ENCODE assay signal across 10 cellular contexts in the genomic region with DNA sequence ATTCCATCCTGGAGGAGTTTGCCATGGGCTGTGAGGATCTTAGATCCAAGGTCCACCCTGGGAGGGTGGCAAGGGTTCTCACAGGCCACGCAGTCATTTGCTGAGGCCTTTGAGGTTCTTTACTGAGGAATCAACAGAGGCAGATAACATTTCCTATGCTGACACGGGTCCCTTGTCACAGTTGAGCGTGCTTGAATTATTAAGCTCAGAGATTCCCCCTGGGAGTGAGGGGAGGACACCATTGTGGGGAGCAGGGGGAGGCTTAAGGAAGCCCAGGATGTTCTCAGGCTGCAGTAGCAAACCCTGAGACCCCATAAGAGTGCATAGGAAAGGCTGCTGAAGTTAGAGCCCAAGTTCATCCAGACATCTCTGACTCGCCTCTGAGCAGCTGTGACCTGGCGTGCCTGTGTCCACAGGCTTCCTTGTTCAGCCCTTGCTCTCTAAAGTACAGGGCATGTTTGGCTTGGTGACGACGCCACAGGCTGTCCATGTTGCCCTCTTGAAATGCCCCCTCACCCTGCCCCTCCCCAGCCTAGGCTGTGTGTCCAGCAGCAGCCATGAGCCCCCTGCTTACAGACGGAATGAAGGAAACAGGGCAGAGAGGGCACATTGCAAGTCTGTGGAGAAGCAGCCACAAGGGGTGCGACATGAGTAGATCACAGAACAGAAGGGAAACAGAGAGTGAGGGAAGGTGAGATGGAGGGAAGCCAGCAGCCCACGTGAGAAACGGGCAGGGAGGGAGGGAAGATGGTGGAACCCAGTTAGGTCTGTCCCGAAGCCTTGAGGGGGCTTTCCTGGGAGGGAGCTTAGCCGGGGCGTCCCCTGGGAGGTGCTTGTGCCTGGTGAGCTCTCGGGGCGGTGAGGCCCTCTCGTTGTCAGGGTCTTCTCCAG. TPM values are rescaled to one million over a fixed set of nuclear protein-coding genes. Genes with fewer than 3 reads are reported as not detected.
A peak's percentile ranks its signal among the peaks of the same experiment; 100 is the strongest.
DNase-seq lines count a peak whose midpoint lies in the region; ATAC-seq and TF ChIP-seq lines count a peak whose summit lies in the region.
"Had no signal": no experiment of that assay in that cellular context is flagged by ENCODE, and none has a peak within 500 bp of the region (broad histone marks: within the 10 kb centered on the region; RNA-seq: fewer than 3 reads in every experiment).

No MANE protein-coding gene starts in this region.

- no peaks in the 10 kb centered on the region for H3K27me3 ChIP-seq in suprapubic skin
- H3K27me3 ChIP-seq: SJSA1 had no signal

- no peak for TF ChIP-seq CTCF in suprapubic skin (IDR thresholded peaks at IDR 0.05)

- H3K36me3 ChIP-seq in suprapubic skin: peaks cover 16% of the 10 kb centered on the region

- no peaks in the 10 kb centered on the region for H3K9me3 ChIP-seq in suprapubic skin
- H3K9me3 ChIP-seq: SJSA1 had no signal

- no peak overlapping the region for H3K27ac Mint-ChIP-seq in activated CD8-positive, alpha-beta T cell treated with anti-CD3 and anti-CD28 coated beads, Interleukin-2, amount 10 ng/mL, durations not matched to agents 7 days and 5 days
- peak overlapping the region in 4 of 6 donors; percentile 1 to 78 (median 15) for H3K27ac Mint-ChIP-seq in immature natural killer cell

- peak; percentile 77 for ATAC-seq in GM18502 (IDR thresholded peaks at IDR 0.05; ENCODE audit: poor library complexity, unreplicated experiment)
- peak; percentile 48 for ATAC-seq in HG02642 (IDR thresholded peaks at IDR 0.05; ENCODE audit: poor library complexity, unreplicated experiment)
- peak; percentile 51 for ATAC-seq in activated CD8-positive, alpha-beta T cell treated with anti-CD3 and anti-CD28 coated beads, Interleukin-2, amount 10 ng/mL, durations not matched to agents 7 days and 5 days

- no peak for TF ChIP-seq POLR2A in suprapubic skin (IDR thresholded peaks at IDR 0.05)

- H3K4me1 Mint-ChIP-seq in activated CD8-positive, alpha-beta T cell treated with anti-CD3 and anti-CD28 coated beads, Interleukin-2, amount 10 ng/mL, durations not matched to agents 7 days and 5 days (ENCODE audit: low read depth): peaks cover 2% of the 10 kb centered on the region
- H3K4me1 Mint-ChIP-seq in immature natural killer cell: peaks cover 10 to 21% of the 10 kb centered on the region in 2 donors

- no peak for DNase-seq in activated CD8-positive, alpha-beta T cell treated with anti-CD3 and anti-CD28 coated beads, Interleukin-2, amount 10 ng/mL, durations not matched to agents 7 days and 5 days
- DNase-seq in immature natural killer cell (no peak), suprapubic skin (ENCODE audit: low spot score in 2 of 2) (no peak), SKM-1 treated with dmso at 0.1 percent for 144 hours (lab: John Stamatoyannopoulos, UW; ENCODE audit: unreplicated experiment) (no peak), cortex of kidney (lab: John Stamatoyannopoulos, UW) (no peak), inferior parietal cortex (ENCODE audit: extremely low spot score) (no peak)

- POLR2A ChIA-PET in activated CD8-positive, alpha-beta T cell treated with anti-CD3 and anti-CD28 coated beads, Interleukin-2, amount 10 ng/mL, durations not matched to agents 7 days and 5 days (lab: Charles Lee): no interaction called here

- peaks cover 45% of the 10 kb centered on the region for H3K4me1 ChIP-seq in suprapubic skin
- H3K4me1 ChIP-seq: SJSA1 had no signal

- no peaks in the 10 kb centered on the region for H3K27me3 Mint-ChIP-seq in activated CD8-positive, alpha-beta T cell treated with anti-CD3 and anti-CD28 coated beads, Interleukin-2, amount 10 ng/mL, durations not matched to agents 7 days and 5 days (ENCODE audit: low read depth)
- H3K27me3 Mint-ChIP-seq in immature natural killer cell (ENCODE audit: low read depth in 3 of 3): peaks cover 0 to 2% (median 2%) of the 10 kb centered on the region in 3 donors

- H3K9me3 Mint-ChIP-seq in activated CD8-positive, alpha-beta T cell treated with anti-CD3 and anti-CD28 coated beads, Interleukin-2, amount 10 ng/mL, durations not matched to agents 7 days and 5 days (ENCODE audit: insufficient read depth): no peaks in the 10 kb centered on the region
- no peaks in the 10 kb centered on the region for H3K9me3 Mint-ChIP-seq in immature natural killer cell

- no peak overlapping the region for H3K27ac ChIP-seq in suprapubic skin
- H3K27ac ChIP-seq: SJSA1 had no signal

- CTCF ChIA-PET in activated CD8-positive, alpha-beta T cell treated with anti-CD3 and anti-CD28 coated beads, Interleukin-2, amount 10 ng/mL, durations not matched to agents 7 days and 5 days (lab: Charles Lee): interaction anchor here (0.6 to 1.9 kb wide), 18 partner anchors 8 to 609 kb away, joined by 3 to 17 read pairs (median 4); partner anchors contain the start of gene NAPG

- no peak for TF ChIP-seq EP300 in suprapubic skin (IDR thresholded peaks at IDR 0.05)

- WGBS in suprapubic skin: 44% methylated on average over 17 of the region's 17 CpGs

- no peak overlapping the region for H3K4me3 Mint-ChIP-seq in activated CD8-positive, alpha-beta T cell treated with anti-CD3 and anti-CD28 coated beads, Interleukin-2, amount 10 ng/mL, durations not matched to agents 7 days and 5 days
- peak overlapping the region in 4 of 5 donors; percentile 28 to 62 (median 46) for H3K4me3 Mint-ChIP-seq in immature natural killer cell

- H3K36me3 Mint-ChIP-seq in activated CD8-positive, alpha-beta T cell treated with anti-CD3 and anti-CD28 coated beads, Interleukin-2, amount 10 ng/mL, durations not matched to agents 7 days and 5 days (ENCODE audit: low read depth): peaks cover 19% of the 10 kb centered on the region
- peaks cover 8 to 20% (median 12%) of the 10 kb centered on the region in 3 donors for H3K36me3 Mint-ChIP-seq in immature natural killer cell

- peak overlapping the region; percentile 38 for H3K4me3 ChIP-seq in suprapubic skin
- H3K4me3 ChIP-seq: lung, SJSA1 had no signal

RNA-seq across cellular contexts. Expression of gene NAPG, which starts 34.0 kb away (rescaled TPM):
- total RNA-seq in activated CD8-positive, alpha-beta T cell treated with anti-CD3 and anti-CD28 coated beads, Interleukin-2, amount 10 ng/mL, durations not matched to agents 7 days and 5 days: 10 to 100 TPM; 31.1 to 31.5 TPM
- 10 to 100 TPM; 14.4 to 18.4 (median 14.6) TPM for polyA plus RNA-seq in immature natural killer cell
- 10 to 100 TPM; 28.8 to 40.1 (median 37.5) TPM for total RNA-seq in suprapubic skin
